In genomic region chr21:36035381-36035791, GRCh38 we compare ENCODE assay signal across 1 cellular context.
TF ChIP-seq lines count a peak whose summit lies in the region.

No MANE protein-coding gene starts in this region.

TF ChIP-seq in K562, 482 proteins besides CTCF, POLR2A, EP300 and RAD21:
- 0 out of 2 replicates have a peak, but pooled peaks have one; percentile 12 for TF ChIP-seq CBFA2T2 (conservative IDR thresholded peaks at IDR 0.05)
- peak; percentile 53 for TF ChIP-seq NFIC (IDR thresholded peaks at IDR 0.05)
- TF ChIP-seq NRF1 (conservative IDR thresholded peaks at IDR 0.05 in 1 of 2, IDR thresholded peaks at IDR 0.05 in 1 of 2): 0 out of 4 replicates have a peak, but pooled peaks of 1 of the 2 experiments have one; percentile 16
- TF ChIP-seq RCOR1 (IDR thresholded peaks at IDR 0.05; ENCODE audit: borderline replicate concordance in 1 of 2, low read depth in 2 of 2, low read length in 2 of 2): peak in 1 of 2 experiments; percentile 14; a peak in 1 of 4 replicates
- TF ChIP-seq CBFA2T3 (IDR thresholded peaks at IDR 0.05): peak; percentile 49; the same call in 1 of the 2 replicates
- TF ChIP-seq TFAP4 (CRISPR knock-in tag; IDR thresholded peaks at IDR 0.05; ENCODE audit: borderline replicate concordance): peak; percentile 28; the same call in 1 of the 2 replicates
- peak; percentile 13; the same call in 1 of the 2 replicates for TF ChIP-seq TEAD4 (IDR thresholded peaks at IDR 0.05; ENCODE audit: low read length)
- no peak for TF ChIP-seq TEAD4 (CRISPR knock-in tag; IDR thresholded peaks at IDR 0.05; ENCODE audit: borderline replicate concordance)
- peak; percentile 11; the same call in 1 of the 2 replicates for TF ChIP-seq CTBP1 (IDR thresholded peaks at IDR 0.05; ENCODE audit: borderline replicate concordance)
- TF ChIP-seq HDAC3 (IDR thresholded peaks at IDR 0.05; ENCODE audit: borderline replicate concordance, partially characterized antibody): no peak
- no peak for TF ChIP-seq BCOR (IDR thresholded peaks at IDR 0.05)
- TF ChIP-seq TCF15 (CRISPR knock-in tag; IDR thresholded peaks at IDR 0.05): no peak
- no peak for TF ChIP-seq MLX (CRISPR knock-in tag; conservative IDR thresholded peaks at IDR 0.05)
- TF ChIP-seq CTCFL (IDR thresholded peaks at IDR 0.05; ENCODE audit: borderline replicate concordance, insufficient read depth, low read depth, low read length, poor library complexity, severe bottlenecking): peak; percentile 16
- TF ChIP-seq PHF20 (IDR thresholded peaks at IDR 0.05; ENCODE audit: partially characterized antibody): no peak
TF ChIP-seq in K562: peak in this region for 9.
